Comparison of ENCODE assay signal across 1 cellular context in genomic region chr17:68247445-68248198, GRCh38.
TF ChIP-seq lines count a peak whose summit lies in the region.

A gene with protein sequence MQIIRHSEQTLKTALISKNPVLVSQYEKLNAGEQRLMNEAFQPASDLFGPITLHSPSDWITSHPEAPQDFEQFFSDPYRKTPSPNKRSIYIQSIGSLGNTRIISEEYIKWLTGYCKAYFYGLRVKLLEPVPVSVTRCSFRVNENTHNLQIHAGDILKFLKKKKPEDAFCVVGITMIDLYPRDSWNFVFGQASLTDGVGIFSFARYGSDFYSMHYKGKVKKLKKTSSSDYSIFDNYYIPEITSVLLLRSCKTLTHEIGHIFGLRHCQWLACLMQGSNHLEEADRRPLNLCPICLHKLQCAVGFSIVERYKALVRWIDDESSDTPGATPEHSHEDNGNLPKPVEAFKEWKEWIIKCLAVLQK (plus strand): TSS chr17:68248043. CDS start chr17:68250188, 2,145 bp downstream.

TF ChIP-seq in K562, 482 proteins besides CTCF, POLR2A, EP300 and RAD21 (continued from another document):
- no peak for TF ChIP-seq SMARCB1 (IDR thresholded peaks at IDR 0.05; ENCODE audit: insufficient read length, low read depth)
- TF ChIP-seq TCF3 (CRISPR knock-in tag; IDR thresholded peaks at IDR 0.05) = peak; percentile 6; the same call in 1 of the 2 replicates
- no peak for TF ChIP-seq JUNB (CRISPR knock-in tag; conservative IDR thresholded peaks at IDR 0.05)
- no peak for TF ChIP-seq SRF (CRISPR knock-in tag; IDR thresholded peaks at IDR 0.05)
- TF ChIP-seq LEF1 (IDR thresholded peaks at IDR 0.05) = no peak
- TF ChIP-seq, protein P1, sequence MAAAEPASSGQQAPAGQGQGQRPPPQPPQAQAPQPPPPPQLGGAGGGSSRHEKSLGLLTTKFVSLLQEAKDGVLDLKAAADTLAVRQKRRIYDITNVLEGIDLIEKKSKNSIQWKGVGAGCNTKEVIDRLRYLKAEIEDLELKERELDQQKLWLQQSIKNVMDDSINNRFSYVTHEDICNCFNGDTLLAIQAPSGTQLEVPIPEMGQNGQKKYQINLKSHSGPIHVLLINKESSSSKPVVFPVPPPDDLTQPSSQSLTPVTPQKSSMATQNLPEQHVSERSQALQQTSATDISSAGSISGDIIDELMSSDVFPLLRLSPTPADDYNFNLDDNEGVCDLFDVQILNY (CRISPR knock-in tag; IDR thresholded peaks at IDR 0.05) = no peak
- TF ChIP-seq ZNF589 (CRISPR knock-in tag; IDR thresholded peaks at IDR 0.05; ENCODE audit: low read depth) = peak; percentile 49; the same call in 1 of the 2 replicates
- TF ChIP-seq GATA2 (CRISPR knock-in tag; IDR thresholded peaks at IDR 0.05) = no peak
